19 cellular contexts compared by ENCODE assay signal in genomic region chr17:8341456-8341855, GRCh38. TPM values are rescaled to one million over a fixed set of nuclear protein-coding genes. Genes with fewer than 3 reads are reported as not detected.
A peak's percentile ranks its signal among the peaks of the same experiment; 100 is the strongest.
DNase-seq lines count a peak whose midpoint lies in the region; FAIRE-seq and TF ChIP-seq lines count a peak whose summit lies in the region.
"Had no signal": no experiment of that assay in that cellular context is flagged by ENCODE, and none has a peak within 500 bp of the region (broad histone marks: within the 10 kb centered on the region; RNA-seq: fewer than 3 reads in every experiment).

No MANE protein-coding gene starts in this region.

- peak overlapping the region; percentile 77 for H3K27ac Mint-ChIP-seq in endodermal cell
- H3K27ac Mint-ChIP-seq: CD8-positive, alpha-beta memory T cell had no signal

- no peak overlapping the region for H3K4me3 ChIP-seq in HFF-Myc (replicated peaks; ENCODE audit: low read depth, low read length)
- H3K4me3 ChIP-seq in endodermal cell (ENCODE audit: low read length): no peak overlapping the region
- H3K4me3 ChIP-seq in smooth muscle cell: no peak overlapping the region
- H3K4me3 ChIP-seq: BLaER1, SJSA1 had no signal

- no peaks in the 10 kb centered on the region for H3K36me3 Mint-ChIP-seq in endodermal cell (ENCODE audit: low read depth)
- H3K36me3 Mint-ChIP-seq: CD8-positive, alpha-beta memory T cell had no signal

- H3K9me3 Mint-ChIP-seq in endodermal cell: no peaks in the 10 kb centered on the region
- H3K9me3 Mint-ChIP-seq: CD8-positive, alpha-beta memory T cell had no signal

- H3K9me3 ChIP-seq in endodermal cell (ENCODE audit: control insufficient read depth, low read length) (no peaks in the 10 kb centered on the region), smooth muscle cell (replicated peaks; ENCODE audit: low read depth) (no peaks in the 10 kb centered on the region)
- H3K9me3 ChIP-seq: BLaER1, SJSA1 had no signal

- no peak overlapping the region for H3K4me3 Mint-ChIP-seq in endodermal cell
- H3K4me3 Mint-ChIP-seq: CD8-positive, alpha-beta memory T cell had no signal

- H3K4me1 ChIP-seq in endodermal cell (ENCODE audit: control insufficient read depth, insufficient read depth, low read length) (peaks cover 17% of the 10 kb centered on the region), smooth muscle cell (ENCODE audit: low read depth) (peaks cover 11% of the 10 kb centered on the region)
- H3K4me1 ChIP-seq: BLaER1, SJSA1 had no signal

- H3K27me3 Mint-ChIP-seq in endodermal cell (ENCODE audit: insufficient read depth): no peaks in the 10 kb centered on the region

- FAIRE-seq in H54 (lab: Jason Lieb, UNC): no peak

- TF ChIP-seq POLR2A in H54 (IDR thresholded peaks at IDR 0.05; ENCODE audit: low read depth, low read length): no peak

- DNase-seq in EL (peak; percentile 30), HFF-Myc (ENCODE audit: extremely low read depth, low read depth) (peak; percentile 59), endodermal cell (peak; percentile 85), islet precursor cell (peak; percentile 81), smooth muscle cell (lab: John Stamatoyannopoulos, UW; ENCODE audit: unreplicated experiment) (no peak), H54 (ENCODE audit: insufficient read length, low spot score) (no peak), activated gamma-delta T cell treated with Interleukin-2 at 50 U/mL for 16 hours (no peak)
- DNase-seq in stimulated activated CD4-positive, alpha-beta T cell treated with anti-CD3 and anti-CD28 coated beads, Interleukin-2, amount 100 ng/mL, for 24 hours: no peak
- DNase-seq: CD8-positive, alpha-beta memory T cell; DMS79 treated with DMSO at 0.1 percent for 48 hours; NCI-H1092; NCI-H146; NCI-H2081; NCI-H774 had no signal

- H2AFZ ChIP-seq in smooth muscle cell (ENCODE audit: low read depth): no peak overlapping the region

- H4K20me1 ChIP-seq in smooth muscle cell (ENCODE audit: low read depth): no peaks in the 10 kb centered on the region
- H4K20me1 ChIP-seq: BLaER1 had no signal

- no peaks in the 10 kb centered on the region for H3K36me3 ChIP-seq in endodermal cell (ENCODE audit: control insufficient read depth, insufficient read depth, low read length)
- no peaks in the 10 kb centered on the region for H3K36me3 ChIP-seq in smooth muscle cell (ENCODE audit: low read depth)
- H3K36me3 ChIP-seq: BLaER1, SJSA1 had no signal

- TF ChIP-seq CTCF in HFF-Myc (IDR thresholded peaks at IDR 0.05; ENCODE audit: low read depth, low read length, missing control alignments) (no peak), endodermal cell (conservative IDR thresholded peaks at IDR 0.05) (no peak), smooth muscle cell (IDR thresholded peaks at IDR 0.05; ENCODE audit: borderline replicate concordance, insufficient read depth, poor library complexity, severe bottlenecking) (no peak)

- no peak overlapping the region for H3K4me2 ChIP-seq in smooth muscle cell
- H3K4me2 ChIP-seq: BLaER1 had no signal

- H3K27me3 ChIP-seq in endodermal cell (ENCODE audit: control insufficient read depth, insufficient read depth, low read length, poor library complexity, severe bottlenecking): no peaks in the 10 kb centered on the region
- H3K27me3 ChIP-seq in smooth muscle cell (ENCODE audit: low read depth): peaks cover 14% of the 10 kb centered on the region
- H3K27me3 ChIP-seq: SJSA1 had no signal

- WGBS in endodermal cell (ENCODE audit: insufficient coverage in 1 of 2, insufficient read length in 1 of 2), 2 experiments: 70 to 71% methylated on average over 1 to 4 of the region's 4 CpGs
- 58% methylated on average over 4 of the region's 4 CpGs for WGBS in smooth muscle cell (ENCODE audit: low lambda C conversion rate)

- H3K27ac ChIP-seq in endodermal cell (ENCODE audit: low read depth, low read length) (no peak overlapping the region), smooth muscle cell (ENCODE audit: low read depth) (no peak overlapping the region)
- H3K27ac ChIP-seq: BLaER1, SJSA1 had no signal

- H3K9ac ChIP-seq in endodermal cell (ENCODE audit: extremely low read depth, low read length, poor library complexity, severe bottlenecking) (no peak overlapping the region), smooth muscle cell (ENCODE audit: low read depth) (no peak overlapping the region)
- H3K9ac ChIP-seq: BLaER1 had no signal

- no peaks in the 10 kb centered on the region for H3F3A ChIP-seq in smooth muscle cell (ENCODE audit: low read depth)

- H3K79me2 ChIP-seq in smooth muscle cell (ENCODE audit: low read depth): no peaks in the 10 kb centered on the region

- peaks cover 36% of the 10 kb centered on the region for H3K4me1 Mint-ChIP-seq in endodermal cell

RNA-seq across cellular contexts. Expression of gene ODF4, which starts 1.8 kb away (rescaled TPM):
- not detected for total RNA-seq in endodermal cell
- not detected for polyA plus RNA-seq in endodermal cell (2013, experiment 1 of 2)
- polyA plus RNA-seq in endodermal cell (2013, experiment 2 of 2): not detected
- total RNA-seq in smooth muscle cell: not detected in 2 replicates
- polyA plus RNA-seq in smooth muscle cell: not detected in 2 replicates
- total RNA-seq: A172; CD8-positive, alpha-beta memory T cell; MCF 10A; NCI-H460; SJSA1 had no signal
- polyA plus RNA-seq: CD8-positive, alpha-beta memory T cell had no signal

RNA-seq across cellular contexts. Expression of gene ARHGEF15, which starts 31.4 kb away (rescaled TPM):
- total RNA-seq in endodermal cell (1 to 10 TPM; 4.1 to 9.2 TPM), smooth muscle cell (not detected in 2 replicates)
- polyA plus RNA-seq in endodermal cell (2013, experiment 1 of 2): 1.8 TPM
- polyA plus RNA-seq in endodermal cell (2013, experiment 2 of 2): 1.5 TPM
- polyA plus RNA-seq in smooth muscle cell: 0.11 TPM in 1 of 2 replicates, not detected in the other
- total RNA-seq: A172; CD8-positive, alpha-beta memory T cell; MCF 10A; NCI-H460; SJSA1 had no signal
- polyA plus RNA-seq: CD8-positive, alpha-beta memory T cell had no signal

RNA-seq across cellular contexts. Expression of gene RPL26, which starts 41.5 kb away (rescaled TPM):
- total RNA-seq in endodermal cell: 1,000 to 10,000 TPM; 1,739 to 2,129 TPM
- polyA plus RNA-seq in endodermal cell (2013, experiment 1 of 2): 2,547 TPM
- polyA plus RNA-seq in endodermal cell (2013, experiment 2 of 2): 2,470 TPM
- 3,019 and 3,533 TPM in 2 replicates for total RNA-seq in smooth muscle cell
- polyA plus RNA-seq in smooth muscle cell: 367 and 426 TPM in 2 replicates

RNA-seq across cellular contexts. Expression of gene SLC25A35, which starts 46.3 kb away (rescaled TPM):
- total RNA-seq in endodermal cell (1 to 10 TPM; 5.6 to 10.0 TPM), smooth muscle cell (0.90 and 1.6 TPM in 2 replicates)
- 3.4 TPM for polyA plus RNA-seq in endodermal cell (2013, experiment 1 of 2)
- polyA plus RNA-seq in endodermal cell (2013, experiment 2 of 2): 2.6 TPM
- 2.1 and 2.6 TPM in 2 replicates for polyA plus RNA-seq in smooth muscle cell

Comparison
In these comparisons a context has a peak if more than half of its experiments do, and no peak if none do; other contexts are left out.
1. DNase-seq: peak in EL (single experiment), HFF-Myc (single experiment), endodermal cell (single experiment) and islet precursor cell (single experiment); none in smooth muscle cell (single experiment), H54 (single experiment), activated gamma-delta T cell treated with Interleukin-2 at 50 U/mL for 16 hours (single experiment) and stimulated activated CD4-positive, alpha-beta T cell treated with anti-CD3 and anti-CD28 coated beads, Interleukin-2, amount 100 ng/mL, for 24 hours (0 of 2).